26 cellular contexts compared by ENCODE assay signal in the genomic region with DNA sequence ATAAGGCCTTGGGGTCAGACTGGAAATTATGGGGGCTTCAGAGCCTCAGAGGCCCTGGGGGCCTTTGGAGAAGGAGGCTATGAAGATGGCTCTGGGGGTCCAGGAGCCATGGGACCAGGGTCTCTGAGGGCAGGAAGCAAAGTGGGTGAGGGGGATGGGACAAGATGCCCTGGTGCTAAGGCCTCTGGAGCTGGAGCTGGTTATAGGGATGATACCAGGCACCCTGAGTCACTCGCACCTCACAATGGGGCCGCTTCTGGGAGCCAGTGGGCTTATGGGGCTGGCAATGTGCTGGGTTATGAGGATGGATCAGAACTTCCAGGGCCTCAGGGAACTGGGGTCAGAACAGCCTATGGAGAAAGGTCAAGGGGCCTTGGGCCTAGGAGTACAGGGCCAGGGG. TPM values are rescaled to one million over a fixed set of nuclear protein-coding genes. Genes with fewer than 3 reads are reported as not detected.
DNase-seq lines count a peak whose midpoint lies in the region; ATAC-seq, FAIRE-seq and TF ChIP-seq lines count a peak whose summit lies in the region.
"Had no signal": no experiment of that assay in that cellular context is flagged by ENCODE, and none has a peak within 500 bp of the region (broad histone marks: within the 10 kb centered on the region; RNA-seq: fewer than 3 reads in every experiment).

No MANE protein-coding gene starts in this region.

- no peak overlapping the region for H3K9ac ChIP-seq in kidney (ENCODE audit: low read length in 2 of 2)
- H3K9ac ChIP-seq: BLaER1 had no signal

- ATAC-seq in naive thymus-derived CD4-positive, alpha-beta T cell = peak; percentile 4
- no peak for ATAC-seq in upper lobe of right lung

- H3K9me3 Mint-ChIP-seq in naive thymus-derived CD4-positive, alpha-beta T cell = peaks cover 0 to 2% (median 0%) of the 10 kb centered on the region in 11 donors
- H3K9me3 Mint-ChIP-seq: CD8-positive, alpha-beta memory T cell had no signal

- POLR2A ChIA-PET in naive thymus-derived CD4-positive, alpha-beta T cell (lab: Charles Lee) = no interaction called here

- H3K9me3 ChIP-seq in kidney (ENCODE audit: control insufficient read depth in 1 of 2, low read length in 2 of 2) (no peaks in the 10 kb centered on the region), upper lobe of right lung (no peaks in the 10 kb centered on the region)
- no peaks in the 10 kb centered on the region for H3K9me3 ChIP-seq in naive thymus-derived CD4-positive, alpha-beta T cell (ENCODE audit: control insufficient read depth in 2 of 3, low read length in 3 of 3)
- H3K9me3 ChIP-seq: BE2C, BLaER1, Caco-2 had no signal

- no peak overlapping the region for H3K27ac Mint-ChIP-seq in naive thymus-derived CD4-positive, alpha-beta T cell
- H3K27ac Mint-ChIP-seq: CD14-positive monocyte; CD4-positive, alpha-beta memory T cell; CD4-positive, CD25-positive, alpha-beta regulatory T cell; CD8-positive, alpha-beta memory T cell had no signal

- no peak overlapping the region for H3K4me3 Mint-ChIP-seq in naive thymus-derived CD4-positive, alpha-beta T cell
- H3K4me3 Mint-ChIP-seq: CD4-positive, alpha-beta memory T cell; CD8-positive, alpha-beta memory T cell had no signal

- no peaks in the 10 kb centered on the region for H3K4me1 Mint-ChIP-seq in naive thymus-derived CD4-positive, alpha-beta T cell
- H3K4me1 Mint-ChIP-seq: CD14-positive monocyte; CD4-positive, alpha-beta memory T cell; CD4-positive, CD25-positive, alpha-beta regulatory T cell; CD8-positive, alpha-beta memory T cell had no signal

- peaks cover 16 to 37% (median 20%) of the 10 kb centered on the region in 5 donors for H3K27me3 Mint-ChIP-seq in naive thymus-derived CD4-positive, alpha-beta T cell

- H3K4me3 ChIP-seq in kidney (ENCODE audit: low read length in 2 of 2) (no peak overlapping the region), upper lobe of right lung (no peak overlapping the region)
- H3K4me3 ChIP-seq in naive thymus-derived CD4-positive, alpha-beta T cell (ENCODE audit: low read length) = no peak overlapping the region
- H3K4me3 ChIP-seq: BLaER1 had no signal

- H3K4me1 ChIP-seq in kidney (ENCODE audit: control insufficient read depth in 1 of 2, insufficient read depth in 1 of 2, low read depth in 1 of 2, low read length in 2 of 2) = no peaks in the 10 kb centered on the region
- H3K4me1 ChIP-seq in naive thymus-derived CD4-positive, alpha-beta T cell (ENCODE audit: control insufficient read depth in 2 of 2, insufficient read depth in 2 of 2, low read length in 2 of 2) = no peaks in the 10 kb centered on the region
- H3K4me1 ChIP-seq in upper lobe of right lung = no peaks in the 10 kb centered on the region
- H3K4me1 ChIP-seq: BE2C, BLaER1, Caco-2 had no signal

- DNase-seq in kidney (peak; percentile 30), posterior vena cava (ENCODE audit: low spot score) (peak; percentile 29), upper lobe of right lung (peak; percentile 48), NCI-H1930 (lab: John Stamatoyannopoulos, UW) (no peak), COR-L47 (lab: John Stamatoyannopoulos, UW) (no peak), NCI-H1417 treated with DMSO at 0.1 percent for 48 hours (lab: John Stamatoyannopoulos, UW) (no peak)
- DNase-seq in naive thymus-derived CD4-positive, alpha-beta T cell = no peak
- DNase-seq: 8988T; ACHN; BE2C; C1 segment of cervical spinal cord; Caco-2; Calu3; CD4-positive, alpha-beta memory T cell; CD4-positive, CD25-positive, alpha-beta regulatory T cell; DMS79 treated with DMSO at 0.1 percent for 48 hours; GF-D8 had no signal

- no peak for TF ChIP-seq CTCF in kidney (IDR thresholded peaks at IDR 0.05; ENCODE audit: borderline replicate concordance, extremely low read depth, insufficient read depth)
- no peak for TF ChIP-seq CTCF in upper lobe of right lung (IDR thresholded peaks at IDR 0.05)

- CTCF ChIA-PET in naive thymus-derived CD4-positive, alpha-beta T cell (lab: Charles Lee) = no interaction called here

- no peak for FAIRE-seq in kidney (lab: Jason Lieb, UNC)
- FAIRE-seq: A204.1, D721Med, G401.6, GM12891, GM19239 had no signal

- intact Hi-C loops in kidney (cut with DNase I) = no loop called here
- intact Hi-C loops in naive thymus-derived CD4-positive, alpha-beta T cell (cut with micrococcal nuclease) = no loop called here
- intact Hi-C loops in posterior vena cava (cut with DNase I) = no loop called here
- intact Hi-C loops in upper lobe of right lung (cut with DNase I) = no loop called here

- H3K27ac ChIP-seq in kidney (ENCODE audit: low read depth in 2 of 2, low read length in 2 of 2) (no peak overlapping the region), upper lobe of right lung (no peak overlapping the region)
- no peak overlapping the region for H3K27ac ChIP-seq in naive thymus-derived CD4-positive, alpha-beta T cell (ENCODE audit: low read depth, low read length)
- H3K27ac ChIP-seq: BLaER1 had no signal

- no peaks in the 10 kb centered on the region for H3K27me3 ChIP-seq in naive thymus-derived CD4-positive, alpha-beta T cell (ENCODE audit: control insufficient read depth in 2 of 2, insufficient read depth in 2 of 2, low read length in 2 of 2)
- no peaks in the 10 kb centered on the region for H3K27me3 ChIP-seq in upper lobe of right lung
- H3K27me3 ChIP-seq: BLaER1 had no signal

- H3K36me3 ChIP-seq in kidney (ENCODE audit: control insufficient read depth in 1 of 2, insufficient read depth in 2 of 2, low read length in 2 of 2) = no peaks in the 10 kb centered on the region
- no peaks in the 10 kb centered on the region for H3K36me3 ChIP-seq in naive thymus-derived CD4-positive, alpha-beta T cell (ENCODE audit: control insufficient read depth in 2 of 3, insufficient read depth in 3 of 3, low read length in 3 of 3)
- no peaks in the 10 kb centered on the region for H3K36me3 ChIP-seq in upper lobe of right lung
- H3K36me3 ChIP-seq: BE2C, BLaER1 had no signal

- H3K36me3 Mint-ChIP-seq in naive thymus-derived CD4-positive, alpha-beta T cell = no peaks in the 10 kb centered on the region
- H3K36me3 Mint-ChIP-seq: CD14-positive monocyte; CD4-positive, alpha-beta memory T cell; CD4-positive, CD25-positive, alpha-beta regulatory T cell; CD8-positive, alpha-beta memory T cell had no signal

RNA-seq across cellular contexts. Expression of a gene that starts 17.6 kb away (rescaled TPM):
- total RNA-seq in kidney (2.8 TPM), posterior vena cava (1 to 10 TPM in 1 of 2 donors, under 1 TPM in 1; 0.90 to 3.4 TPM), upper lobe of right lung (0.81 TPM)
- polyA plus RNA-seq in kidney (ENCODE audit: insufficient read depth, low read depth, low replicate concordance) = not detected
- not detected for total RNA-seq in naive thymus-derived CD4-positive, alpha-beta T cell
- polyA plus RNA-seq in naive thymus-derived CD4-positive, alpha-beta T cell = not detected
- total RNA-seq: Calu3; CD4-positive, alpha-beta memory T cell; CD4-positive, CD25-positive, alpha-beta regulatory T cell; CD8-positive, alpha-beta memory T cell had no signal
- polyA plus RNA-seq: AG04450; CD14-positive monocyte; CD4-positive, alpha-beta memory T cell; CD4-positive, CD25-positive, alpha-beta regulatory T cell; CD8-positive, alpha-beta memory T cell had no signal

RNA-seq across cellular contexts. Expression of a gene that starts 54.0 kb away (rescaled TPM):
- total RNA-seq in kidney (81.9 TPM), posterior vena cava (10 to 100 TPM; 35.5 to 54.9 TPM), upper lobe of right lung (59.3 TPM)
- polyA plus RNA-seq in kidney (ENCODE audit: insufficient read depth, low read depth, low replicate concordance) = 166 TPM
- 10 to 100 TPM; 15.3 to 24.5 (median 16.7) TPM for total RNA-seq in naive thymus-derived CD4-positive, alpha-beta T cell
- polyA plus RNA-seq in naive thymus-derived CD4-positive, alpha-beta T cell = 10 to 100 TPM; 32.1 to 56.4 TPM

Comparison
In these comparisons a context has a peak if more than half of its experiments do, and no peak if none do; other contexts are left out.
1. DNase-seq: peak in kidney (single experiment), posterior vena cava (single experiment) and upper lobe of right lung (single experiment); none in naive thymus-derived CD4-positive, alpha-beta T cell (0 of 9), NCI-H1930 (0 of 2), COR-L47 (single experiment) and NCI-H1417 treated with DMSO at 0.1 percent for 48 hours (single experiment).